ENCODE assay signal across 9 cellular contexts in genomic region chr3:189340680-189341460, GRCh38.
DNase-seq lines count a peak whose midpoint lies in the region; ATAC-seq and TF ChIP-seq lines count a peak whose summit lies in the region.
"Had no signal": no experiment of that assay in that cellular context is flagged by ENCODE, and none has a peak within 500 bp of the region (broad histone marks: within the 10 kb centered on the region; RNA-seq: fewer than 3 reads in every experiment).

No MANE protein-coding gene starts in this region.

- CTCF ChIA-PET in GM10248 (lab: Yijun Ruan, JAX) = interaction anchor here (1.0 to 1.5 kb wide), 3 partner anchors 9 to 34 kb away, joined by 3 to 4 read pairs (median 3); no protein-coding TSS in a partner anchor

- no peak for TF ChIP-seq POLR2A in adrenal gland (IDR thresholded peaks at IDR 0.05)

- peak; percentile 30 to 56 for TF ChIP-seq RAD21 in liver (IDR thresholded peaks at IDR 0.05)

- no peak overlapping the region for H3K9ac ChIP-seq in liver (ENCODE audit: low read depth in 1 of 2, low read length in 2 of 2)

- DNase-seq in EH (ENCODE audit: low read depth) (peak; percentile 7), HAP-1 (ENCODE audit: low spot score in 2 of 2) (peak; percentile 4 to 46), adrenal gland (peak in 6 of 7 donors; percentile 15 to 67 (median 40)), UCSD-AML1 (lab: John Stamatoyannopoulos, UW; ENCODE audit: unreplicated experiment) (no peak), GM10248 (ENCODE audit: extremely low spot score) (no peak)
- DNase-seq: stimulated activated CD4-positive, alpha-beta T cell treated with anti-CD3 and anti-CD28 coated beads, Interleukin-1b, Interleukin-23, amount 100 ng/mL, for 48 hours had no signal

- H3K27me3 ChIP-seq in HAP-1 (ENCODE audit: low read depth) (no peaks in the 10 kb centered on the region), adrenal gland (no peaks in the 10 kb centered on the region), liver (ENCODE audit: control insufficient read depth in 4 of 4, insufficient read depth in 4 of 4, low read length in 3 of 4) (no peaks in the 10 kb centered on the region)
- H3K27me3 ChIP-seq: SJSA1 had no signal

- no peaks in the 10 kb centered on the region for H3K36me3 ChIP-seq in HAP-1 (replicated peaks)
- no peaks in the 10 kb centered on the region for H3K36me3 ChIP-seq in adrenal gland (replicated peaks in 1 of 2)
- H3K36me3 ChIP-seq in liver (ENCODE audit: control insufficient read depth in 4 of 4, insufficient read depth in 3 of 4, low read depth in 1 of 4, low read length in 3 of 4) = no peaks in the 10 kb centered on the region
- H3K36me3 ChIP-seq: SJSA1 had no signal

- H3K4me1 ChIP-seq in HAP-1 (no peaks in the 10 kb centered on the region), adrenal gland (replicated peaks in 1 of 2) (no peaks in the 10 kb centered on the region), liver (ENCODE audit: control insufficient read depth in 4 of 4, insufficient read depth in 4 of 4, low read length in 3 of 4) (no peaks in the 10 kb centered on the region)
- H3K4me1 ChIP-seq: SJSA1 had no signal

- intact Hi-C loops in adrenal gland (cut with DNase I) = no loop called here

- H3K9me3 ChIP-seq in HAP-1 = no peaks in the 10 kb centered on the region
- peaks cover 0 to 5% (median 0%) of the 10 kb centered on the region in 3 donors for H3K9me3 ChIP-seq in adrenal gland (replicated peaks in 1 of 3)
- no peaks in the 10 kb centered on the region for H3K9me3 ChIP-seq in liver (ENCODE audit: control insufficient read depth in 4 of 4, low read length in 3 of 4)
- H3K9me3 ChIP-seq: SJSA1 had no signal

- POLR2A ChIA-PET in GM10248 (lab: Yijun Ruan, JAX) = no interaction called here

- H3K27ac ChIP-seq in adrenal gland = no peak overlapping the region
- H3K27ac ChIP-seq in liver (ENCODE audit: low read depth in 1 of 2, low read length in 2 of 2) = no peak overlapping the region
- H3K27ac ChIP-seq: SJSA1 had no signal

- WGBS in adrenal gland, 4 donors = 65 to 78% (median 76%) methylated on average over 7 of the region's 7 CpGs
- WGBS in liver = 86% methylated on average over 7 of the region's 7 CpGs

- TF ChIP-seq CTCF in adrenal gland (IDR thresholded peaks at IDR 0.05) = peak in 4 of 6 experiments; percentile 11 to 42 (median 34)
- no peak for TF ChIP-seq CTCF in liver (IDR thresholded peaks at IDR 0.05; ENCODE audit: low read depth, low read length, missing input control)
- no peak for TF ChIP-seq CTCF in GM10248 (IDR thresholded peaks at IDR 0.05; ENCODE audit: control extremely low read depth, extremely low read depth, low read depth, missing control alignments)

- in situ Hi-C loops in HAP-1 (cut with MboI; ENCODE audit: low sequenced_read_pairs) = no loop called here

- ATAC-seq in GM21825 (IDR thresholded peaks at IDR 0.05; ENCODE audit: unreplicated experiment) = no peak

- H3K4me3 ChIP-seq in HAP-1 = no peak overlapping the region
- no peak overlapping the region for H3K4me3 ChIP-seq in adrenal gland
- H3K4me3 ChIP-seq in liver (ENCODE audit: low read depth in 1 of 3, low read length in 3 of 3) = no peak overlapping the region
- H3K4me3 ChIP-seq: SJSA1 had no signal

TF ChIP-seq in liver, 16 proteins besides CTCF, POLR2A, EP300 and RAD21:
- TF ChIP-seq TAF1 (conservative IDR thresholded peaks at IDR 0.05) (no peak), HNF4G (IDR thresholded peaks at IDR 0.05) (no peak), HNF4A (conservative IDR thresholded peaks at IDR 0.05) (no peak), FOXA2 (IDR thresholded peaks at IDR 0.05) (no peak), JUND (IDR thresholded peaks at IDR 0.05) (no peak), GABPA (IDR thresholded peaks at IDR 0.05 in 1 of 2, conservative IDR thresholded peaks at IDR 0.05 in 1 of 2) (no peak)
- TF ChIP-seq, protein P1, sequence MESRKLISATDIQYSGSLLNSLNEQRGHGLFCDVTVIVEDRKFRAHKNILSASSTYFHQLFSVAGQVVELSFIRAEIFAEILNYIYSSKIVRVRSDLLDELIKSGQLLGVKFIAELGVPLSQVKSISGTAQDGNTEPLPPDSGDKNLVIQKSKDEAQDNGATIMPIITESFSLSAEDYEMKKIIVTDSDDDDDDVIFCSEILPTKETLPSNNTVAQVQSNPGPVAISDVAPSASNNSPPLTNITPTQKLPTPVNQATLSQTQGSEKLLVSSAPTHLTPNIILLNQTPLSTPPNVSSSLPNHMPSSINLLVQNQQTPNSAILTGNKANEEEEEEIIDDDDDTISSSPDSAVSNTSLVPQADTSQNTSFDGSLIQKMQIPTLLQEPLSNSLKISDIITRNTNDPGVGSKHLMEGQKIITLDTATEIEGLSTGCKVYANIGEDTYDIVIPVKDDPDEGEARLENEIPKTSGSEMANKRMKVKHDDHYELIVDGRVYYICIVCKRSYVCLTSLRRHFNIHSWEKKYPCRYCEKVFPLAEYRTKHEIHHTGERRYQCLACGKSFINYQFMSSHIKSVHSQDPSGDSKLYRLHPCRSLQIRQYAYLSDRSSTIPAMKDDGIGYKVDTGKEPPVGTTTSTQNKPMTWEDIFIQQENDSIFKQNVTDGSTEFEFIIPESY (IDR thresholded peaks at IDR 0.05) = no peak

Comparison
In these comparisons a context has a peak if more than half of its experiments do, and no peak if none do; other contexts are left out.
1. DNase-seq: peak in EH (single experiment), HAP-1 (2 of 2) and adrenal gland (6 of 7); none in UCSD-AML1 (single experiment) and GM10248 (single experiment).
2. CTCF ChIP-seq: peak in adrenal gland (4 of 6); none in liver (single experiment) and GM10248 (single experiment).